8 cellular contexts compared by ENCODE assay signal in the genomic region with DNA sequence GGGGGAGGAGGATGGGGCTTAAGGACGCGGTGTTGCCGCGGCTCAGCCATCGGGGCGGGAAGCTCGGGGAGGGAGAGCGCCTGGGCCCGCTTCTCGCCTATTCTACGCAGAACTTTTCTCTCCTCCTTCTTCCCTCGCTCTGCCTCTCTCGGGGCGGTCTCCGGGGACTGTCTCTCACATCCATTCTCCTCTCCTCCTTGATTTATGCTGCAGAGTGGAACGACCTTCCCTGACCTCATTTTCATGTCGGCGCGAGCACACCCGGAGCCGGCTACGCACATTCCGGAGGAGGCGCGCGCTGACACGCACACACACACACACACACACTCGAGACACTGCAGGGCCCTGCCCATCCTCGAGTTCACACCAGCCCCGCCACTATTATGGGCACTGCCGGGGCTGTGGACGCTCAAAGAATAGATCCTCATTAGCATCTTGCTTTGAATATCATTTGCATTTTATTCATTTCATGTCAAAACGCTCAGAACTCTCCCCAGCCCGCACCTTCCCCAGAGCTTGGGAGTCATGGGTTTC. TPM values are rescaled to one million over a fixed set of nuclear protein-coding genes. Genes with fewer than 3 reads are reported as not detected.
DNase-seq lines count a peak whose midpoint lies in the region; ATAC-seq and TF ChIP-seq lines count a peak whose summit lies in the region.
"Had no signal": no experiment of that assay in that cellular context is flagged by ENCODE, and none has a peak within 500 bp of the region (broad histone marks: within the 10 kb centered on the region; RNA-seq: fewer than 3 reads in every experiment).

No MANE protein-coding gene starts in this region.

- H3K27ac ChIP-seq in HEK293 (ENCODE audit: extremely low read depth, low read depth, low read length), result no peak overlapping the region
- peak overlapping the region in 7 of 10 donors; percentile 25 to 77 (median 67) for H3K27ac ChIP-seq in heart right ventricle
- H3K27ac ChIP-seq: neutrophil had no signal

- H3K27ac Mint-ChIP-seq in activated CD8-positive, alpha-beta T cell treated with anti-CD3 and anti-CD28 coated beads for 36 hours, result no peak overlapping the region

- H3K4me1 Mint-ChIP-seq in activated CD8-positive, alpha-beta T cell treated with anti-CD3 and anti-CD28 coated beads for 36 hours (ENCODE audit: low read depth), result peaks cover 30% of the 10 kb centered on the region

- peak; percentile 20 for DNase-seq in activated CD8-positive, alpha-beta T cell treated with anti-CD3 and anti-CD28 coated beads for 36 hours
- no peak for DNase-seq in heart right ventricle
- DNase-seq in skeletal muscle cell (ENCODE audit: low read depth), result no peak
- DNase-seq in NCI-H1105 treated with DMSO at 0.1 percent for 48 hours (lab: John Stamatoyannopoulos, UW), result no peak
- no peak for DNase-seq in cortex of kidney (lab: John Stamatoyannopoulos, UW)
- DNase-seq in NCI-H2196 treated with DMSO at 0.1 percent for 48 hours (lab: John Stamatoyannopoulos, UW; ENCODE audit: unreplicated experiment), result no peak

- H3K36me3 Mint-ChIP-seq in activated CD8-positive, alpha-beta T cell treated with anti-CD3 and anti-CD28 coated beads for 36 hours (ENCODE audit: low read depth), result no peaks in the 10 kb centered on the region

- H3K9me3 ChIP-seq in HEK293 (ENCODE audit: control insufficient read depth, insufficient read depth, low read depth, low read length) (no peaks in the 10 kb centered on the region), heart right ventricle (no peaks in the 10 kb centered on the region)
- H3K9me3 ChIP-seq: neutrophil had no signal

- H3K4me3 ChIP-seq in HEK293 (ENCODE audit: low read depth, low read length) (no peak overlapping the region), heart right ventricle (peak overlapping the region in 9 of 10 donors; percentile 16 to 48 (median 41)), skeletal muscle cell (ENCODE audit: low read depth, low read length) (peak overlapping the region; percentile 27)

- H3K4me1 ChIP-seq in HEK293 (ENCODE audit: control insufficient read depth, insufficient read depth, low read length), result 0 out of 2 replicates have a peak, but pooled peaks cover 2% of the 10 kb centered on the region
- H3K4me1 ChIP-seq in heart right ventricle, result peaks cover 5 to 56% (median 45%) of the 10 kb centered on the region in 9 donors

- H3K27me3 Mint-ChIP-seq in activated CD8-positive, alpha-beta T cell treated with anti-CD3 and anti-CD28 coated beads for 36 hours, result peaks cover 65% of the 10 kb centered on the region

- H3K4me3 Mint-ChIP-seq in activated CD8-positive, alpha-beta T cell treated with anti-CD3 and anti-CD28 coated beads for 36 hours, result peak overlapping the region; percentile 70

- peaks cover 15 to 97% (median 85%) of the 10 kb centered on the region in 7 donors for H3K27me3 ChIP-seq in heart right ventricle

- intact Hi-C loops in activated CD8-positive, alpha-beta T cell treated with anti-CD3 and anti-CD28 coated beads for 36 hours (cut with micrococcal nuclease), result loop anchor here (5.0 kb wide), 1 partner anchor 55 kb away; no protein-coding TSS in a partner anchor
- intact Hi-C loops in heart right ventricle (cut with DNase I), result loop anchor here in 6 of 10 donors (1.0 to 10.0 kb wide), 7 partner anchors 45 to 310 kb away; no protein-coding TSS in a partner anchor

- CTCF ChIA-PET in HEK293 (lab: Yijun Ruan, JAX), result interaction anchor here (0.6 to 9.2 kb wide), 7 partner anchors 137 to 315 kb away, joined by 3 to 266 read pairs (median 4); no protein-coding TSS in a partner anchor
- CTCF ChIA-PET in activated CD8-positive, alpha-beta T cell treated with anti-CD3 and anti-CD28 coated beads for 36 hours (lab: Charles Lee), result interaction anchor here (0.9 to 4.9 kb wide), 10 partner anchors 15 to 312 kb away, joined by 3 to 47 read pairs (median 4); a partner anchor contains a TSS

- TF ChIP-seq CTCF in HEK293 (tag by site-specific recombination; IDR thresholded peaks at IDR 0.05), result no peak
- TF ChIP-seq CTCF in activated CD8-positive, alpha-beta T cell treated with anti-CD3 and anti-CD28 coated beads for 36 hours (IDR thresholded peaks at IDR 0.05), result no peak
- TF ChIP-seq CTCF in heart right ventricle (IDR thresholded peaks at IDR 0.05), result no peak

- POLR2A ChIA-PET in HEK293 (lab: Yijun Ruan, JAX), result no interaction called here
- POLR2A ChIA-PET in activated CD8-positive, alpha-beta T cell treated with anti-CD3 and anti-CD28 coated beads for 36 hours (lab: Charles Lee), result interaction anchor here (0.6 kb wide), 1 partner anchor 207 kb away, joined by 3 read pairs; no protein-coding TSS in a partner anchor

- ATAC-seq in activated CD8-positive, alpha-beta T cell treated with anti-CD3 and anti-CD28 coated beads for 36 hours, result peak; percentile 22
- peak in 6 of 8 donors; percentile 36 to 49 (median 42) for ATAC-seq in heart right ventricle

- H3K36me3 ChIP-seq in HEK293 (ENCODE audit: control insufficient read depth in 2 of 2, insufficient read depth in 1 of 2, low read length in 2 of 2), result no peaks in the 10 kb centered on the region
- no peaks in the 10 kb centered on the region for H3K36me3 ChIP-seq in heart right ventricle
- H3K36me3 ChIP-seq: neutrophil had no signal

- no peaks in the 10 kb centered on the region for H3K9me3 Mint-ChIP-seq in activated CD8-positive, alpha-beta T cell treated with anti-CD3 and anti-CD28 coated beads for 36 hours

- WGBS in heart right ventricle, 2 donors, result 1 to 2% methylated on average over 34 of the region's 34 CpGs

TF ChIP-seq in HEK293, 187 proteins besides CTCF, POLR2A, EP300 and RAD21:
- TF ChIP-seq, protein P1, sequence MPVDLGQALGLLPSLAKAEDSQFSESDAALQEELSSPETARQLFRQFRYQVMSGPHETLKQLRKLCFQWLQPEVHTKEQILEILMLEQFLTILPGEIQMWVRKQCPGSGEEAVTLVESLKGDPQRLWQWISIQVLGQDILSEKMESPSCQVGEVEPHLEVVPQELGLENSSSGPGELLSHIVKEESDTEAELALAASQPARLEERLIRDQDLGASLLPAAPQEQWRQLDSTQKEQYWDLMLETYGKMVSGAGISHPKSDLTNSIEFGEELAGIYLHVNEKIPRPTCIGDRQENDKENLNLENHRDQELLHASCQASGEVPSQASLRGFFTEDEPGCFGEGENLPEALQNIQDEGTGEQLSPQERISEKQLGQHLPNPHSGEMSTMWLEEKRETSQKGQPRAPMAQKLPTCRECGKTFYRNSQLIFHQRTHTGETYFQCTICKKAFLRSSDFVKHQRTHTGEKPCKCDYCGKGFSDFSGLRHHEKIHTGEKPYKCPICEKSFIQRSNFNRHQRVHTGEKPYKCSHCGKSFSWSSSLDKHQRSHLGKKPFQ (tag by site-specific recombination; IDR thresholded peaks at IDR 0.05), result peak; percentile 67
- no peak for TF ChIP-seq ZNF391 (tag by site-specific recombination; IDR thresholded peaks at IDR 0.05; ENCODE audit: borderline replicate concordance, low read depth)
- TF ChIP-seq, protein P2, sequence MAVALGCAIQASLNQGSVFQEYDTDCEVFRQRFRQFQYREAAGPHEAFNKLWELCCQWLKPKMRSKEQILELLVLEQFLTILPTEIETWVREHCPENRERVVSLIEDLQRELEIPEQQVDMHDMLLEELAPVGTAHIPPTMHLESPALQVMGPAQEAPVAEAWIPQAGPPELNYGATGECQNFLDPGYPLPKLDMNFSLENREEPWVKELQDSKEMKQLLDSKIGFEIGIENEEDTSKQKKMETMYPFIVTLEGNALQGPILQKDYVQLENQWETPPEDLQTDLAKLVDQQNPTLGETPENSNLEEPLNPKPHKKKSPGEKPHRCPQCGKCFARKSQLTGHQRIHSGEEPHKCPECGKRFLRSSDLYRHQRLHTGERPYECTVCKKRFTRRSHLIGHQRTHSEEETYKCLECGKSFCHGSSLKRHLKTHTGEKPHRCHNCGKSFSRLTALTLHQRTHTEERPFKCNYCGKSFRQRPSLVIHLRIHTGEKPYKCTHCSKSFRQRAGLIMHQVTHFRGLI (tag by site-specific recombination; IDR thresholded peaks at IDR 0.05), result peak; percentile 84

RNA-seq across cellular contexts. Expression of a gene that starts 36.7 kb away (rescaled TPM):
- total RNA-seq in activated CD8-positive, alpha-beta T cell treated with anti-CD3 and anti-CD28 coated beads for 36 hours, result under 1 TPM; 0.56 to 0.68 TPM
- not detected for total RNA-seq in heart right ventricle
- polyA plus RNA-seq in heart right ventricle, result not detected
